10 cellular contexts compared by ENCODE assay signal in the genomic region with DNA sequence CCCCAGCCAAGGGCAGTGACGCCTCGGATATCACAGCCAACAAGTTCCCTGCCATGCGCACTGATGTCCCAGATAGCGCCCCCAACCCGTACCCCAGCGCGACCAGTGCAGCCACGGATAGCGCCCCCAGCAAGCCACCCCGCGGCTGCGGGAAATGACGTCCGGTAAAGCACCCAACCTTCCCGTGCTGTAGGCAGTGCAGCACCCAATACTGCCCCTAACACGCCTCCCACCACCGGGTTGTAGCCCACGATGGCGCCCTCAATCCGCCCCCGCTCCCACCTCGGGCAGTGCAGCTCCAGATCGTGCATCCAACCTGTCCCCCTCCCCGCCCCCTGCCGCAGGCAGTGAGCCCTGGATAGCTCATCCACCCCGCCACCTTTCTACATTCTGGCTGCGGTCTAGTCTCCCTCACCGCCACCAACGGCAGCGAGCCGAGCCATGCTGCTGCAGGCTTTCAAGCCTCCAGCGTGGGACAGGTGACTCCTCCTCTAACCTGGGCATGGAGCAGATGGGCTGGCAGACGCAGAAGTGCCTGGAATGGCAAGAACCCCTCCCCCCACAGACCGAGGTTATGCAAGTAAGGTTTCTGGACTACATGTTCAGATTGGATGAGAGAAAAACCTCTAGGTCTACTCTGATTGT. TPM values are rescaled to one million over a fixed set of nuclear protein-coding genes. Genes with fewer than 3 reads are reported as not detected.
DNase-seq lines count a peak whose midpoint lies in the region; ATAC-seq and TF ChIP-seq lines count a peak whose summit lies in the region.
"Had no signal": no experiment of that assay in that cellular context is flagged by ENCODE, and none has a peak within 500 bp of the region (broad histone marks: within the 10 kb centered on the region; RNA-seq: fewer than 3 reads in every experiment).

No MANE protein-coding gene starts in this region.

- H3K36me3 ChIP-seq in thyroid gland (no peaks in the 10 kb centered on the region), Karpas-422 (ENCODE audit: insufficient read depth, low read length) (no peaks in the 10 kb centered on the region)

- no peak for ATAC-seq in HG03108 (IDR thresholded peaks at IDR 0.05; ENCODE audit: unreplicated experiment)

- peak; percentile 40 for DNase-seq in stimulated activated CD4-positive, alpha-beta T cell treated with anti-CD3 and anti-CD28 coated beads, Interleukin-15, amount 100 ng/mL, for 24 hours
- DNase-seq in stimulated activated CD4-positive, alpha-beta T cell treated with anti-CD3 and anti-CD28 coated beads, Interleukin-12 subunit alpha, Interleukin-12 subunit beta, amount 100 ng/mL, for 4 hours, result no peak
- peak; percentile 35 to 43 for DNase-seq in activated T-cell treated with anti-CD3 and anti-CD28 coated beads, Interleukin-2, amount 50 U/mL, for 48 hours
- DNase-seq in islet precursor cell (peak; percentile 77), thyroid gland (peak; percentile 44 to 46), middle frontal gyrus (ENCODE audit: extremely low spot score, low spot score) (no peak), Karpas-422 (no peak)

- no peaks in the 10 kb centered on the region for H3K9me2 ChIP-seq in Karpas-422 (replicated peaks; ENCODE audit: insufficient read depth, low read length)

- H3K27ac ChIP-seq in thyroid gland, result no peak overlapping the region
- no peak overlapping the region for H3K27ac ChIP-seq in Karpas-422 (ENCODE audit: low read length)
- H3K27ac ChIP-seq: psoas muscle had no signal

- peak overlapping the region in 1 of 3 donors; percentile 4 for H3K4me3 ChIP-seq in thyroid gland (replicated peaks in 1 of 3)
- H3K4me3 ChIP-seq in Karpas-422 (ENCODE audit: low read length), result no peak overlapping the region
- H3K4me3 ChIP-seq: psoas muscle had no signal

- no peak overlapping the region for H2AFZ ChIP-seq in Karpas-422 (ENCODE audit: low read length)

- H4K20me1 ChIP-seq in Karpas-422 (ENCODE audit: insufficient read depth, low read depth, low read length), result no peaks in the 10 kb centered on the region

- H3K4me2 ChIP-seq in Karpas-422 (ENCODE audit: low read depth, low read length, poor library complexity, severe bottlenecking), result no peak overlapping the region

- no peak overlapping the region for H3K9ac ChIP-seq in Karpas-422 (ENCODE audit: low read length)

- peaks cover 0 to 13% of the 10 kb centered on the region in 2 donors for H3K4me1 ChIP-seq in thyroid gland
- H3K4me1 ChIP-seq in Karpas-422 (ENCODE audit: low read length), result no peaks in the 10 kb centered on the region
- H3K4me1 ChIP-seq: psoas muscle had no signal

- no peak for TF ChIP-seq POLR2A in thyroid gland (IDR thresholded peaks at IDR 0.05)

- intact Hi-C loops in thyroid gland (cut with DNase I), result loop anchor here (10.0 kb wide), 1 partner anchor 270 kb away; a partner anchor contains a TSS

- H3K9me3 ChIP-seq in thyroid gland, result no peaks in the 10 kb centered on the region
- no peaks in the 10 kb centered on the region for H3K9me3 ChIP-seq in Karpas-422 (ENCODE audit: low read length)
- H3K9me3 ChIP-seq: psoas muscle had no signal

- TF ChIP-seq CTCF in thyroid gland (IDR thresholded peaks at IDR 0.05), result no peak

- H3K79me2 ChIP-seq in Karpas-422 (ENCODE audit: low read length), result no peaks in the 10 kb centered on the region

- WGBS in thyroid gland, 2 donors, result 48 to 56% methylated on average over 19 to 26 of the region's 34 CpGs

- H3K27me3 ChIP-seq in thyroid gland, result no peaks in the 10 kb centered on the region
- H3K27me3 ChIP-seq in Karpas-422 (ENCODE audit: low read length), result no peaks in the 10 kb centered on the region

RNA-seq across cellular contexts. Expression of a gene that starts 0.5 kb away (rescaled TPM):
- not detected for total RNA-seq in thyroid gland
- total RNA-seq in Karpas-422 (2014; rRNA removed; shearing (Covaris generic); ENCODE audit: low replicate concordance), result not detected in 2 replicates
- total RNA-seq: psoas muscle had no signal

RNA-seq across cellular contexts. Expression of a gene that starts 45.2 kb away (rescaled TPM):
- total RNA-seq in thyroid gland, result not detected
- total RNA-seq in Karpas-422 (2014; rRNA removed; shearing (Covaris generic); ENCODE audit: low replicate concordance), result not detected in 2 replicates
- total RNA-seq: G401, psoas muscle had no signal

RNA-seq across cellular contexts. Expression of a gene that starts 50.8 kb away (rescaled TPM):
- 1 to 10 TPM in 3 of 4 donors, under 1 TPM in 1; 0.45 to 1.3 (median 1.3) TPM for total RNA-seq in thyroid gland
- total RNA-seq in Karpas-422 (2014; rRNA removed; shearing (Covaris generic); ENCODE audit: low replicate concordance), result not detected in 2 replicates
- total RNA-seq: G401 had no signal

Comparison
In these comparisons a context has a peak if more than half of its experiments do, and no peak if none do; other contexts are left out.
1. DNase-seq: peak in stimulated activated CD4-positive, alpha-beta T cell treated with anti-CD3 and anti-CD28 coated beads, Interleukin-15, amount 100 ng/mL, for 24 hours (single experiment), activated T-cell treated with anti-CD3 and anti-CD28 coated beads, Interleukin-2, amount 50 U/mL, for 48 hours (2 of 2), islet precursor cell (single experiment) and thyroid gland (2 of 2); none in stimulated activated CD4-positive, alpha-beta T cell treated with anti-CD3 and anti-CD28 coated beads, Interleukin-12 subunit alpha, Interleukin-12 subunit beta, amount 100 ng/mL, for 4 hours (single experiment), middle frontal gyrus (single experiment) and Karpas-422 (single experiment).